In the genomic region with DNA sequence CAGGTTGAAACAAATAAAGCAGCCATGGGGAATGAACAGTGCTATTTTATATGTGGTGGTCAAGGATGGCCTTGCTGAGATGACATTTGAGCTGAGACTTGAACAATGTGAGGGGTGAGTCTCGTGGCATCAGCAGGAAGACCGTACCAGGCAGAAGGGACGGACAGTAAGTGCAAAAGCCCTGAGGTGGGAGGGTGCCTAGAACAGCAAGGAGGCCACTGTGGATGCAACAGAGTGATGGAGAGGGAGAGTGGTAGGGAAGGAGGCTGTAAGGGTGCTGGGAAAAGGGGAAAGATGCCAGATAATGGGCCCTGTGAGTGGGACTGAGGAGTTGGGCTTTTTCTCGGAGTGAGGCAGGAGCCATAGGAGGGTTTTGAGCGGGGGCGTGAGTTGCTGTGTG, we compare ENCODE assay signal across 9 cellular contexts. TPM values are rescaled to one million over a fixed set of nuclear protein-coding genes. Genes with fewer than 3 reads are reported as not detected.
"Had no signal": no experiment of that assay in that cellular context is flagged by ENCODE, and none has a peak within 500 bp of the region (broad histone marks: within the 10 kb centered on the region; RNA-seq: fewer than 3 reads in every experiment).

No MANE protein-coding gene starts in this region.

- H3K4me1 ChIP-seq: HAP-1 had no signal

- H2AFZ ChIP-seq: GM23248 had no signal

- H3K4me3 ChIP-seq: GM23248, HAP-1 had no signal

- H3K4me2 ChIP-seq: KMS-11 had no signal

- H3K27ac Mint-ChIP-seq: IgD-negative memory B cell had no signal

- H3K36me3 ChIP-seq: HAP-1 had no signal

- DNase-seq: GM23248, GOT3, H7, KBM-7 had no signal

- H3K27ac ChIP-seq: GM23248, KMS-11 had no signal

- H3K4me3 Mint-ChIP-seq: IgD-negative memory B cell had no signal

- ATAC-seq: HCT116 had no signal

- H3K36me3 Mint-ChIP-seq: IgD-negative memory B cell had no signal

- H3K9me3 Mint-ChIP-seq: IgD-negative memory B cell had no signal

- H3K9ac ChIP-seq: GM23248, KMS-11 had no signal

- H3K9me3 ChIP-seq: HAP-1 had no signal

- H3K4me1 Mint-ChIP-seq: IgD-negative memory B cell had no signal

RNA-seq across cellular contexts. Expression of gene KCNB1, which starts 11.5 kb away (rescaled TPM):
- total RNA-seq: HT-29 had no signal
- polyA plus RNA-seq: IgD-negative memory B cell had no signal
